In the genomic region with DNA sequence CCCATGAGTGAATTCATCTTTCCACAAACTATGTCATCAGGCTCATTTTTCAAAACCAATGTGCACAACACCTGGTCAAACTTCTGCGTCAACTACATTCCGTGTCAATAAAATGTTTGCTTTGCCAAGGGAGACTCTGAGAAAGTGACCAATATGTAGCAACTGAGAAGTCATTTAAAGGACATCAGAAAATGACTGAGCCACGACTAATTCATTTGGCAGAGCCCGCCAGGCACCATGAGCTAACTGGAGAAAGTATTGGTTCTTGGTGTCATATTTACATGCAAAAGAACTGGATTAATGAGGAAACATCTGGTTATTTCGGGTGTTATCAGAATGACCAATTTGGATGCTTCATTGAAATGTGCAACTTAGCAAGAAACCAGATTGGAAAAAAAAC, we compare ENCODE assay signal across 11 cellular contexts. TPM values are rescaled to one million over a fixed set of nuclear protein-coding genes. Genes with fewer than 3 reads are reported as not detected.
DNase-seq lines count a peak whose midpoint lies in the region; ATAC-seq and TF ChIP-seq lines count a peak whose summit lies in the region.
"Had no signal": no experiment of that assay in that cellular context is flagged by ENCODE, and none has a peak within 500 bp of the region (broad histone marks: within the 10 kb centered on the region; RNA-seq: fewer than 3 reads in every experiment).

No MANE protein-coding gene starts in this region.

- no peaks in the 10 kb centered on the region for H3K36me3 ChIP-seq in right atrium auricular region
- peaks cover 34% of the 10 kb centered on the region for H3K36me3 ChIP-seq in brain microvascular endothelial cell (replicated peaks)
- H3K36me3 ChIP-seq in CD8-positive, alpha-beta memory T cell (ENCODE audit: insufficient read depth, low read length) = no peaks in the 10 kb centered on the region

- no peak overlapping the region for H3K4me3 ChIP-seq in right atrium auricular region
- no peak overlapping the region for H3K4me3 ChIP-seq in brain microvascular endothelial cell (ENCODE audit: low read depth, low read length)
- no peak overlapping the region for H3K4me3 ChIP-seq in CD8-positive, alpha-beta memory T cell (ENCODE audit: low read length)

- no peaks in the 10 kb centered on the region for H3K27me3 Mint-ChIP-seq in type B pancreatic cell
- H3K27me3 Mint-ChIP-seq in CD8-positive, alpha-beta memory T cell = peaks cover 11 to 23% of the 10 kb centered on the region in 2 donors

- H3K9me3 Mint-ChIP-seq in type B pancreatic cell = no peaks in the 10 kb centered on the region
- H3K9me3 Mint-ChIP-seq in CD8-positive, alpha-beta memory T cell = no peaks in the 10 kb centered on the region
- H3K9me3 Mint-ChIP-seq: activated naive CD8-positive, alpha-beta T cell treated with anti-CD3 and anti-CD28 coated beads, Interleukin-2, amount 50 U/mL, for 24 hours; endodermal cell had no signal

- H3K4me1 ChIP-seq in right atrium auricular region = peaks cover 0 to 87% of the 10 kb centered on the region in 2 donors
- H3K4me1 ChIP-seq in CD8-positive, alpha-beta memory T cell (ENCODE audit: insufficient read depth, low read length) = no peaks in the 10 kb centered on the region

- peak overlapping the region in 1 of 2 donors; percentile 51 for H3K27ac ChIP-seq in right atrium auricular region
- peak overlapping the region; percentile 86 for H3K27ac ChIP-seq in brain microvascular endothelial cell
- no peak overlapping the region for H3K27ac ChIP-seq in CD8-positive, alpha-beta memory T cell (ENCODE audit: low read depth, low read length)

- H3K4me3 Mint-ChIP-seq in type B pancreatic cell = peak overlapping the region; percentile 100
- no peak overlapping the region for H3K4me3 Mint-ChIP-seq in CD8-positive, alpha-beta memory T cell
- H3K4me3 Mint-ChIP-seq: activated naive CD8-positive, alpha-beta T cell treated with anti-CD3 and anti-CD28 coated beads, Interleukin-2, amount 50 U/mL, for 24 hours; endodermal cell had no signal

- H3K27me3 ChIP-seq in right atrium auricular region = no peaks in the 10 kb centered on the region
- H3K27me3 ChIP-seq in brain microvascular endothelial cell (replicated peaks) = no peaks in the 10 kb centered on the region
- H3K27me3 ChIP-seq in CD8-positive, alpha-beta memory T cell (ENCODE audit: insufficient read depth, low read length, poor library complexity, severe bottlenecking) = no peaks in the 10 kb centered on the region

- in situ Hi-C loops in brain microvascular endothelial cell (cut with HindIII; ENCODE audit: low pct_ligation_motif_present, low sequenced_read_pairs) = no loop called here

- H3K9me3 ChIP-seq in right atrium auricular region = no peaks in the 10 kb centered on the region
- no peaks in the 10 kb centered on the region for H3K9me3 ChIP-seq in CD8-positive, alpha-beta memory T cell (ENCODE audit: low read length)

- POLR2A ChIA-PET in CD8-positive, alpha-beta memory T cell (lab: Charles Lee) = no interaction called here

- H3K36me3 Mint-ChIP-seq in type B pancreatic cell = peaks cover 72% of the 10 kb centered on the region
- H3K36me3 Mint-ChIP-seq in CD8-positive, alpha-beta memory T cell = no peaks in the 10 kb centered on the region

- peak; percentile 65 for DNase-seq in right atrium auricular region (ENCODE audit: low spot score)
- no peak for DNase-seq in left ventricle myocardium superior
- DNase-seq in brain microvascular endothelial cell = no peak
- peak; percentile 56 for DNase-seq in iris pigment epithelial cell (ENCODE audit: low read depth)
- no peak for DNase-seq in type B pancreatic cell (ENCODE audit: extremely low spot score, unreplicated experiment)
- DNase-seq in activated CD4-positive, alpha-beta T cell treated with anti-CD3 and anti-CD28 coated beads, Interleukin-2, amount 50 U/mL, for 4 hours = no peak
- DNase-seq in CD8-positive, alpha-beta memory T cell = no peak
- DNase-seq: activated naive CD8-positive, alpha-beta T cell treated with anti-CD3 and anti-CD28 coated beads, Interleukin-2, amount 50 U/mL, for 24 hours; endodermal cell; substantia nigra had no signal

- TF ChIP-seq CTCF in right atrium auricular region (IDR thresholded peaks at IDR 0.05) = no peak
- no peak for TF ChIP-seq CTCF in brain microvascular endothelial cell (IDR thresholded peaks at IDR 0.05; ENCODE audit: low read depth, low read length, missing control alignments)
- no peak for TF ChIP-seq CTCF in type B pancreatic cell (conservative IDR thresholded peaks at IDR 0.05)

- H3K4me1 Mint-ChIP-seq in type B pancreatic cell (ENCODE audit: unreplicated experiment) = peaks cover 83% of the 10 kb centered on the region
- no peaks in the 10 kb centered on the region for H3K4me1 Mint-ChIP-seq in CD8-positive, alpha-beta memory T cell
- H3K4me1 Mint-ChIP-seq: activated naive CD8-positive, alpha-beta T cell treated with anti-CD3 and anti-CD28 coated beads, Interleukin-2, amount 50 U/mL, for 24 hours had no signal

- intact Hi-C loops in left ventricle myocardium superior (cut with micrococcal nuclease) = no loop called here

- ATAC-seq in left ventricle myocardium superior (no peak), HG02763 (IDR thresholded peaks at IDR 0.05; ENCODE audit: unreplicated experiment) (no peak)
- ATAC-seq: activated naive CD8-positive, alpha-beta T cell treated with anti-CD3 and anti-CD28 coated beads, Interleukin-2, amount 50 U/mL, for 24 hours had no signal

- H3K27ac Mint-ChIP-seq in type B pancreatic cell = peak overlapping the region; percentile 96
- H3K27ac Mint-ChIP-seq in CD8-positive, alpha-beta memory T cell = no peak overlapping the region
- H3K27ac Mint-ChIP-seq: activated naive CD8-positive, alpha-beta T cell treated with anti-CD3 and anti-CD28 coated beads, Interleukin-2, amount 50 U/mL, for 24 hours; endodermal cell had no signal

- CTCF ChIA-PET in CD8-positive, alpha-beta memory T cell (lab: Charles Lee) = no interaction called here

RNA-seq across cellular contexts. Expression of gene RND3, which starts 7.2 kb away (rescaled TPM):
- total RNA-seq in right atrium auricular region (10 to 100 TPM in 1 of 2 donors, 1 to 10 TPM in 1; 9.6 to 25.4 TPM), left ventricle myocardium superior (25.1 TPM), type B pancreatic cell (ENCODE audit: low replicate concordance) (161 and 169 TPM in 2 replicates)
- total RNA-seq in CD8-positive, alpha-beta memory T cell = not detected
- not detected for polyA plus RNA-seq in CD8-positive, alpha-beta memory T cell

Comparison
In these comparisons a context has a peak if more than half of its experiments do, and no peak if none do; other contexts are left out.
1. DNase-seq: peak in right atrium auricular region (single experiment) and iris pigment epithelial cell (single experiment); none in left ventricle myocardium superior (single experiment), brain microvascular endothelial cell (single experiment), type B pancreatic cell (single experiment), activated CD4-positive, alpha-beta T cell treated with anti-CD3 and anti-CD28 coated beads, Interleukin-2, amount 50 U/mL, for 4 hours (0 of 2) and CD8-positive, alpha-beta memory T cell (0 of 5).
2. RNA of gene RND3, which starts 7.2 kb away (total RNA-seq): 161 to 169 TPM in type B pancreatic cell, 9.6 to 25.4 TPM in right atrium auricular region and 25.1 TPM in left ventricle myocardium superior (single experiment); not detected in CD8-positive, alpha-beta memory T cell; every median in the first group is over 10 times any median in the second.